Comparison of ENCODE assay signal across 20 cellular contexts in genomic region chr1:237471377-237471776, GRCh38.
"Had no signal": no experiment of that assay in that cellular context is flagged by ENCODE, and none has a peak within 500 bp of the region (broad histone marks: within the 10 kb centered on the region; RNA-seq: fewer than 3 reads in every experiment).

No MANE protein-coding gene starts in this region.

- ATAC-seq: activated naive CD4-positive, alpha-beta T cell treated with anti-CD3 and anti-CD28 coated beads, Interleukin-2, amount 50 U/mL, for 72 hours; activated naive CD8-positive, alpha-beta T cell treated with anti-CD3 and anti-CD28 coated beads, Interleukin-2, amount 50 U/mL, for 24 hours; activated T-cell treated with anti-CD3 and anti-CD28 coated beads, Interleukin-2, amount 50 U/mL, for 4 hours; PC-3; T-helper 17 cell had no signal

- H3K27me3 ChIP-seq: ascending aorta, cardiac muscle cell had no signal

- H3K4me1 ChIP-seq: ascending aorta had no signal

- H3K27ac ChIP-seq: ascending aorta, cardiac muscle cell, VCaP had no signal

- DNase-seq: activated CD4-positive, alpha-beta memory T cell treated with anti-CD3 and anti-CD28 coated beads for 36 hours; activated CD4-positive, alpha-beta T cell treated with anti-CD3 and anti-CD28 coated beads, Interleukin-2, amount 10 ng/mL, durations not matched to agents 7 days and 5 days; activated CD4-positive, CD25-positive, alpha-beta regulatory T cell; activated CD8-positive, alpha-beta memory T cell treated with anti-CD3 and anti-CD28 coated beads for 24 hours; activated effector memory CD4-positive, alpha-beta T cell treated with anti-CD3 and anti-CD28 coated beads, Interleukin-2, amount 50 U/mL, for 16 hours; activated naive CD4-positive, alpha-beta T cell treated with Interleukin-2 at 50 U/mL for 16 hours; activated naive CD8-positive, alpha-beta T cell treated with anti-CD3 and anti-CD28 coated beads, Interleukin-2, amount 50 U/mL, for 24 hours; activated T-cell treated with anti-CD3 and anti-CD28 coated beads, Interleukin-2, amount 50 U/mL, for 4 hours; amniotic stem cell; NCI-H1417 treated with DMSO at 0.1 percent for 48 hours; NCI-H1694; NCI-H2029; NCI-H2107; T-helper 17 cell; T-helper 9 cell had no signal

- H3K4me3 ChIP-seq: ascending aorta, cardiac muscle cell had no signal

- H3K9me3 ChIP-seq: ascending aorta had no signal
